ENCODE assay signal across 35 cellular contexts in the genomic region with DNA sequence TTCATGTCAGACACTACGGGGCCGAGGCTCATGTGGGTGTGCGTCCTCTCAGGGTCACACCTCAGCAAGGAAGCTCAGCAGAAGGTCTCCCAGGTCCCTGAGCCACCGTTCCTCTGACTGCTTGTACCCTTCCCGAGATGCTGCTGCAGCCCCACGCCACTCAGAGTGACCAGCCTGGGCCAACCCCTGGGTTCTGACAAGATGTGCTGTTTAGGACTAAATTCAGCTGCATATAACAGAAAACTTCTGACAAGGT.
"Had no signal": no experiment of that assay in that cellular context is flagged by ENCODE, and none has a peak within 500 bp of the region (broad histone marks: within the 10 kb centered on the region; RNA-seq: fewer than 3 reads in every experiment).

No MANE protein-coding gene starts in this region.

- H3K36me3 ChIP-seq: adrenal gland, brain microvascular endothelial cell, breast epithelium had no signal

- FAIRE-seq: astrocyte, TTC549 had no signal

- H3K4me3 ChIP-seq: adrenal gland, body of pancreas, breast epithelium had no signal

- H3K9me3 Mint-ChIP-seq: activated B cell treated with CpG ODN at 0.5 μM for 24 hours; activated CD4-positive, alpha-beta memory T cell treated with anti-CD3 and anti-CD28 coated beads for 36 hours; activated CD8-positive, alpha-beta T cell treated with anti-CD3 and anti-CD28 coated beads for 36 hours; activated naive CD4-positive, alpha-beta T cell treated with anti-CD3 and anti-CD28 coated beads for 36 hours; activated naive CD4-positive, alpha-beta T cell treated with anti-CD3 and anti-CD28 coated beads, Interleukin-2, amount 50 U/mL, for 72 hours; activated naive CD8-positive, alpha-beta T cell treated with anti-CD3 and anti-CD28 coated beads for 36 hours; activated T-cell treated with anti-CD3 and anti-CD28 coated beads, Interleukin-2, amount 50 U/mL, for 4 hours; activated T-cell treated with anti-CD3 and anti-CD28 coated beads, Interleukin-2, amount 50 U/mL, for 72 hours; activated T-helper 1 cell treated with anti-CD3 and anti-CD28 coated beads, Interleukin-12 subunit alpha, Interleukin-12 subunit beta, Interleukin-2, Interleukin-4 antibody, amounts not matched to agents 30 ng/mL and 10 ng/mL and 1 ng/mL, durations not matched to agents 14 hours and 24 hours and 36 hours; activated T-helper 17 cell treated with anti-CD3 and anti-CD28 coated beads, Interleukin-2, amount 50 U/mL, for 72 hours; T-helper 1 cell treated with Interleukin-12 subunit alpha and Interleukin-12 subunit beta and Interleukin-4 antibody, amounts not matched to agents 30 μg/mL and 1 μg/mL, for 36 hours; T-helper 2 cell treated with Interferon-gamma antibody and Interleukin-4, amounts not matched to agents 5 μg/mL and 100 μg/mL, for 36 hours had no signal

- H3K9me3 ChIP-seq: adrenal gland, body of pancreas had no signal

- DNase-seq: activated B cell treated with CpG ODN at 0.5 μM for 24 hours; activated CD4-positive, alpha-beta memory T cell treated with anti-CD3 and anti-CD28 coated beads for 36 hours; activated CD4-positive, alpha-beta T cell treated with anti-CD3 and anti-CD28 coated beads for 4 hours; activated CD4-positive, alpha-beta T cell treated with anti-CD3 and anti-CD28 coated beads, Interleukin-2, amount 50 U/mL, for 1 hour; activated CD4-positive, alpha-beta T cell treated with anti-CD3 and anti-CD28 coated beads, Interleukin-2, amount 50 U/mL, for 4 hours; activated CD4-positive, CD25-positive, alpha-beta regulatory T cell treated with anti-CD3 and anti-CD28 coated beads, Interleukin-2, amount 50 U/mL, for 72 hours; activated CD8-positive, alpha-beta memory T cell treated with anti-CD3 and anti-CD28 coated beads, Interleukin-2, amount 50 U/mL, for 4 hours; activated CD8-positive, alpha-beta T cell treated with anti-CD3 and anti-CD28 coated beads for 36 hours; activated effector memory CD4-positive, alpha-beta T cell treated with anti-CD3 and anti-CD28 coated beads, Interleukin-2, amount 50 U/mL, for 16 hours; activated gamma-delta T cell treated with Interleukin-2 at 50 U/mL for 16 hours; activated naive CD4-positive, alpha-beta T cell; activated naive CD4-positive, alpha-beta T cell treated with anti-CD3 and anti-CD28 coated beads for 36 hours; activated naive CD4-positive, alpha-beta T cell treated with anti-CD3 and anti-CD28 coated beads, Interleukin-2, amount 50 U/mL, for 16 hours; activated naive CD8-positive, alpha-beta T cell treated with anti-CD3 and anti-CD28 coated beads for 36 hours; activated T-cell treated with anti-CD3 and anti-CD28 coated beads for 4 hours; activated T-cell treated with anti-CD3 and anti-CD28 coated beads, Interleukin-2, amount 50 U/mL, for 1 hour; activated T-cell treated with anti-CD3 and anti-CD28 coated beads, Interleukin-2, amount 50 U/mL, for 4 hours; activated T-cell treated with anti-CD3 and anti-CD28 coated beads, Interleukin-2, amount 50 U/mL, for 72 hours; adrenal gland; amniotic stem cell; body of pancreas; brain microvascular endothelial cell; central memory CD4-positive, alpha-beta T cell; T-helper 1 cell; T-helper 2 cell; T-helper 9 cell had no signal

- H3K27me3 Mint-ChIP-seq: activated B cell treated with CpG ODN at 0.5 μM for 24 hours; activated CD8-positive, alpha-beta T cell treated with anti-CD3 and anti-CD28 coated beads for 36 hours; activated naive CD8-positive, alpha-beta T cell treated with anti-CD3 and anti-CD28 coated beads for 36 hours had no signal

- H3K27me3 ChIP-seq: adrenal gland, body of pancreas, brain microvascular endothelial cell had no signal

- H3K4me3 Mint-ChIP-seq: activated B cell treated with CpG ODN at 0.5 μM for 24 hours; activated CD4-positive, alpha-beta memory T cell treated with anti-CD3 and anti-CD28 coated beads for 36 hours; activated CD8-positive, alpha-beta T cell treated with anti-CD3 and anti-CD28 coated beads for 36 hours; activated naive CD4-positive, alpha-beta T cell treated with anti-CD3 and anti-CD28 coated beads for 36 hours; activated naive CD8-positive, alpha-beta T cell treated with anti-CD3 and anti-CD28 coated beads for 36 hours; activated T-cell treated with anti-CD3 and anti-CD28 coated beads, Interleukin-2, amount 50 U/mL, for 4 hours; activated T-cell treated with anti-CD3 and anti-CD28 coated beads, Interleukin-2, amount 50 U/mL, for 72 hours; activated T-helper 1 cell treated with anti-CD3 and anti-CD28 coated beads, Interleukin-12 subunit alpha, Interleukin-12 subunit beta, Interleukin-2, Interleukin-4 antibody, amounts not matched to agents 30 ng/mL and 10 ng/mL and 1 ng/mL, durations not matched to agents 14 hours and 24 hours and 36 hours; activated T-helper 17 cell treated with anti-CD3 and anti-CD28 coated beads, Interleukin-2, amount 50 U/mL, for 72 hours; T-helper 1 cell treated with Interleukin-12 subunit alpha and Interleukin-12 subunit beta and Interleukin-4 antibody, amounts not matched to agents 30 μg/mL and 1 μg/mL, for 36 hours; T-helper 2 cell treated with Interferon-gamma antibody and Interleukin-4, amounts not matched to agents 5 μg/mL and 100 μg/mL, for 36 hours had no signal

- H3K27ac Mint-ChIP-seq: activated B cell treated with CpG ODN at 0.5 μM for 24 hours; activated CD4-positive, alpha-beta memory T cell treated with anti-CD3 and anti-CD28 coated beads for 36 hours; activated CD8-positive, alpha-beta T cell treated with anti-CD3 and anti-CD28 coated beads for 36 hours; activated naive CD4-positive, alpha-beta T cell treated with anti-CD3 and anti-CD28 coated beads for 36 hours; activated naive CD4-positive, alpha-beta T cell treated with anti-CD3 and anti-CD28 coated beads, Interleukin-2, amount 50 U/mL, for 72 hours; activated naive CD8-positive, alpha-beta T cell treated with anti-CD3 and anti-CD28 coated beads for 36 hours; activated T-cell treated with anti-CD3 and anti-CD28 coated beads, Interleukin-2, amount 50 U/mL, for 72 hours; activated T-helper 1 cell treated with anti-CD3 and anti-CD28 coated beads, Interleukin-12 subunit alpha, Interleukin-12 subunit beta, Interleukin-2, Interleukin-4 antibody, amounts not matched to agents 30 ng/mL and 10 ng/mL and 1 ng/mL, durations not matched to agents 14 hours and 24 hours and 36 hours; activated T-helper 17 cell treated with anti-CD3 and anti-CD28 coated beads, Interleukin-2, amount 50 U/mL, for 72 hours; T-helper 1 cell treated with Interleukin-12 subunit alpha and Interleukin-12 subunit beta and Interleukin-4 antibody, amounts not matched to agents 30 μg/mL and 1 μg/mL, for 36 hours had no signal

- H3K36me3 Mint-ChIP-seq: activated CD4-positive, alpha-beta memory T cell treated with anti-CD3 and anti-CD28 coated beads for 36 hours; activated naive CD4-positive, alpha-beta T cell treated with anti-CD3 and anti-CD28 coated beads, Interleukin-2, amount 50 U/mL, for 72 hours; activated naive CD8-positive, alpha-beta T cell treated with anti-CD3 and anti-CD28 coated beads for 36 hours had no signal

- H3K4me1 ChIP-seq: adrenal gland, body of pancreas, breast epithelium had no signal

- H3K27ac ChIP-seq: adrenal gland, body of pancreas, brain microvascular endothelial cell, breast epithelium, VCaP had no signal
